ENCODE assay signal across 21 cellular contexts in the genomic region with DNA sequence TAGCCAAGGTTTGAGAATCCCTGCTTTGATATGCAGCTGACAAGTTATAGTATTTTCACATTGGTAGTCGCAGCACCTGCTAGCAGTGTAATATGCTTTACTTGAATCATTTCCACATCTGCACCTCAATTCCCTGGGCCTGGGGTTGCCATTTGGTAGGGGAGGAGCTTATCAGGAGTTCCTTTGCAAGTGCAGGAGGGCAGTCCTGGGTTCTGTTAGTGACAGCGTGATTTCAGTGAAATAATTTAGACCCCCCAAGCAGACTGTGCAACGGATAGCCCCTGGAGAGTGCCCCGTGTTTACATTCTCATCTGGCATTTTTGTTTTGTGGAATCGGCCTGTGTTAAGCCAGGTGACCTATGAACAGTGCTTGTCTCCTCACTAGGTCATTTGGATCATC. TPM values are rescaled to one million over a fixed set of nuclear protein-coding genes. Genes with fewer than 3 reads are reported as not detected.
"Had no signal": no experiment of that assay in that cellular context is flagged by ENCODE, and none has a peak within 500 bp of the region (broad histone marks: within the 10 kb centered on the region; RNA-seq: fewer than 3 reads in every experiment).

No MANE protein-coding gene starts in this region.

- H3K9me3 Mint-ChIP-seq: activated naive CD4-positive, alpha-beta T cell treated with anti-CD3 and anti-CD28 coated beads, Interleukin-2, amount 50 U/mL, for 72 hours had no signal

- H3K27me3 Mint-ChIP-seq: activated CD4-positive, alpha-beta T cell treated with anti-CD3 and anti-CD28 coated beads for 36 hours had no signal

- H3K4me3 Mint-ChIP-seq: activated CD4-positive, alpha-beta T cell treated with anti-CD3 and anti-CD28 coated beads for 36 hours had no signal

- ATAC-seq: activated CD4-positive, alpha-beta T cell treated with anti-CD3 and anti-CD28 coated beads for 36 hours had no signal

- H3K27ac Mint-ChIP-seq: activated CD4-positive, alpha-beta T cell treated with anti-CD3 and anti-CD28 coated beads for 36 hours had no signal

- DNase-seq: activated CD4-positive, alpha-beta T cell treated with anti-CD3 and anti-CD28 coated beads for 36 hours; activated CD4-positive, CD25-positive, alpha-beta regulatory T cell; activated CD8-positive, alpha-beta memory T cell treated with anti-CD3 and anti-CD28 coated beads, Interleukin-2, amount 50 U/mL, for 4 hours; activated effector memory CD4-positive, alpha-beta T cell treated with anti-CD3 and anti-CD28 coated beads, Interleukin-2, amount 50 U/mL, for 16 hours; activated naive CD4-positive, alpha-beta T cell treated with Interleukin-2 at 50 U/mL for 16 hours; activated T-cell treated with anti-CD3 and anti-CD28 coated beads, Interleukin-2, amount 50 U/mL, for 1 hour; adrenal gland; anterior cingulate cortex; cerebellar nuclear complex; NCI-H1092; NCI-H1417; NCI-H2029 treated with DMSO at 0.1 percent for 48 hours; NCI-H446; NCI-H524; Peyer's patch; Right ventricle myocardium superior; SJCRH30; SK-N-SH; T-helper 1 cell had no signal

RNA-seq across cellular contexts. Expression of a gene that starts 34.4 kb away (rescaled TPM):
- total RNA-seq: MCF 10A had no signal
